Comparison of ENCODE assay signal across 8 cellular contexts in the genomic region with DNA sequence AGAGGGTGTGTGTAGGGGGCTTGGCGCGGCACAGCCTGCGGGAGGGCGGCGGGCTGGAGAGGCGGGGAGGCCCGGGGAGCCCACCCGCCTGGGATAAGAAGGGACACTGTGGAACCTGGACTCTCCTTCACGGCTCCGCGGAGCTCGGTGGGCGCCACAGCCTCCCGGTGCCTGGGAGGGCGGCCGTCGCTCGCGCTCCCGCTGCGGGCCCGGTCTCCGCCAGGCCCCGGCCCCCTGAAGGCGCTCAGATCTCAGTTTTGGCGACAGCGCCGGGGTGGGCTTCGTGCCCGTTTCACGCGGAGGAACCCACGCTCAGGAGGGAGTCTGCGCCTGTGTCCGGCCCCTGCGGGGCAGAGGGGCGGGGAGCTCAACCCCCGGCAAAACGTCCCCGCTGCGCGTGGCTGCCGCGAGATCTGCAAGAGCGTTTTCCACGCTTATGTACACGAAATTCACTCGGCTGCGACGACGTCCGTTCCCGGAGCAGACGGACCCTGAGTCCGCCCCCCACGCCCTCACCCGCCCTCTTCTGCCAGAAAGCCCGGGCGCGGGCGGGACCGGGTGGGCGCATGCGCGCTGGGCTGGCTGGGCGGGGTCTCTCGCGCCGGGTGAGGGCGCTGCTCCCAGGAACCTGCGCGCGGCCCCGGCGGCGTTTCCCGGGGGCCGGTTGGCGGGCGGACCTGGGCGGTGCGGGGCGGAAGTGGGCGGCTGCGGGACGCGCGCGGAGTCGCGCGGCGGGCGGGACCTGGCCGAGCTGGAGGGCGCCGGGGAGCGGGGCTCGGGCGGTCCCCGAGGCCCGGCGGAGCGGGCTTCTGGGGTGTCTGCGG. TPM values are rescaled to one million over a fixed set of nuclear protein-coding genes. Genes with fewer than 3 reads are reported as not detected.
DNase-seq lines count a peak whose midpoint lies in the region; ATAC-seq and TF ChIP-seq lines count a peak whose summit lies in the region.

NELFB (plus strand) TSS at position 704 of the 824 bp plus-strand sequence.

- intact Hi-C loops in activated CD4-positive, alpha-beta T cell treated with anti-CD3 and anti-CD28 coated beads for 36 hours (cut with DNase I, micrococcal nuclease): loop anchor here (1.0 to 2.0 kb wide), 11 partner anchors 14 to 772 kb away; partner anchors contain the start of genes TUBB4B (in 2 of the 2), ANAPC2 (in 1 of the 2), EXD3 (in 1 of the 2) and FBXW5 (in 1 of the 2)

- peak within 1 kb of the TSS; percentile 91 for H3K4me3 ChIP-seq in choroid plexus epithelial cell (ENCODE audit: low read depth, low read length)

- H3K36me3 Mint-ChIP-seq in activated CD4-positive, alpha-beta T cell treated with anti-CD3 and anti-CD28 coated beads for 36 hours (ENCODE audit: low read depth): peaks cover 9% of the 10 kb centered on the region

- H3K27me3 Mint-ChIP-seq in activated CD4-positive, alpha-beta T cell treated with anti-CD3 and anti-CD28 coated beads for 36 hours: no peaks in the 10 kb centered on the region

- no peaks in the 10 kb centered on the region for H3K9me3 Mint-ChIP-seq in activated CD4-positive, alpha-beta T cell treated with anti-CD3 and anti-CD28 coated beads for 36 hours (ENCODE audit: low read depth)

- DNase-seq in AG09319 (ENCODE audit: extremely low read depth, low read depth): peak; percentile 70
- DNase-seq in NCI-H510A treated with DMSO at 0.1 percent for 48 hours (lab: John Stamatoyannopoulos, UW): peak; percentile 84
- peak; percentile 97 for DNase-seq in activated CD4-positive, alpha-beta T cell treated with anti-CD3 and anti-CD28 coated beads for 36 hours
- peak; percentile 85 for DNase-seq in choroid plexus epithelial cell (ENCODE audit: low read depth)
- peak; percentile 90 for DNase-seq in kidney tubule cell (ENCODE audit: low spot score)
- peak; percentile 87 to 97 (median 95) for DNase-seq in stimulated activated CD4-positive, alpha-beta T cell treated with anti-CD3 and anti-CD28 coated beads, Interleukin-1b, Interleukin-23, amount 100 ng/mL, for 24 hours (ENCODE audit: low read depth in 4 of 4, low spot score in 1 of 4)

- peak within 1 kb of the TSS; percentile 87 for H3K4me3 Mint-ChIP-seq in activated CD4-positive, alpha-beta T cell treated with anti-CD3 and anti-CD28 coated beads for 36 hours

- POLR2A ChIA-PET in activated CD4-positive, alpha-beta T cell treated with anti-CD3 and anti-CD28 coated beads for 36 hours (lab: Charles Lee): interaction anchor here (1.2 to 3.2 kb wide), 4 partner anchors 11 to 51 kb away, joined by 3 to 31 read pairs (median 9); partner anchors contain the start of gene TUBB4B

- peaks cover 18% of the 10 kb centered on the region for H3K4me1 Mint-ChIP-seq in activated CD4-positive, alpha-beta T cell treated with anti-CD3 and anti-CD28 coated beads for 36 hours

- peak within 1 kb of the TSS; percentile 81 for H3K27ac Mint-ChIP-seq in activated CD4-positive, alpha-beta T cell treated with anti-CD3 and anti-CD28 coated beads for 36 hours

- ATAC-seq in GM19035 (IDR thresholded peaks at IDR 0.05; ENCODE audit: unreplicated experiment) (peak; percentile 77), HG03280 (IDR thresholded peaks at IDR 0.05; ENCODE audit: unreplicated experiment) (peak; percentile 82)
- peak; percentile 94 for ATAC-seq in activated CD4-positive, alpha-beta T cell treated with anti-CD3 and anti-CD28 coated beads for 36 hours

- TF ChIP-seq CTCF in AG09319 (IDR thresholded peaks at IDR 0.05; ENCODE audit: low read depth, low read length) (no peak), choroid plexus epithelial cell (conservative IDR thresholded peaks at IDR 0.05; ENCODE audit: low read depth, low read length) (no peak)

- CTCF ChIA-PET in activated CD4-positive, alpha-beta T cell treated with anti-CD3 and anti-CD28 coated beads for 36 hours (lab: Charles Lee): interaction anchor here (0.6 to 1.5 kb wide), 5 partner anchors 12 to 501 kb away, joined by 3 to 6 read pairs (median 5); partner anchors contain the start of genes EXD3, NOXA1 and TPRN

RNA-seq across cellular contexts. Expression of gene NELFB, which starts in this region (rescaled TPM):
- total RNA-seq in activated CD4-positive, alpha-beta T cell treated with anti-CD3 and anti-CD28 coated beads for 36 hours: 10 to 100 TPM; 41.4 to 54.1 TPM

Comparison
In these comparisons a context has a peak if more than half of its experiments do, and no peak if none do; other contexts are left out.
1. Peak in every context shown above with its lines: DNase-seq, ATAC-seq and H3K4me3 ChIP-seq.